Comparison of ENCODE assay signal across 23 cellular contexts in genomic region chr7:127322351-127322750, GRCh38.
DNase-seq lines count a peak whose midpoint lies in the region; ATAC-seq and TF ChIP-seq lines count a peak whose summit lies in the region.
"Had no signal": no experiment of that assay in that cellular context is flagged by ENCODE, and none has a peak within 500 bp of the region (broad histone marks: within the 10 kb centered on the region; RNA-seq: fewer than 3 reads in every experiment).

No MANE protein-coding gene starts in this region.

- H3K9me3 ChIP-seq in CD8-positive, alpha-beta memory T cell (ENCODE audit: low read length) = no peaks in the 10 kb centered on the region
- H3K9me3 ChIP-seq: BLaER1 treated with 17β-estradiol and CSF1 and Interleukin-3, amounts not matched to agents 10 nM and 100 nM; left ventricle myocardium inferior; sigmoid colon; SJSA1; suprapubic skin had no signal

- no peak for DNase-seq in activated T-cell treated with anti-CD3 and anti-CD28 coated beads, Interleukin-2, amount 50 U/mL, for 4 hours
- no peak for DNase-seq in activated T-cell treated with anti-CD3 and anti-CD28 coated beads, Interleukin-2, amount 50 U/mL, for 1 hour
- peak in 2 of 5 donors; percentile 16 to 44 for DNase-seq in CD8-positive, alpha-beta memory T cell
- peak; percentile 12 for DNase-seq in T-helper 22 cell (ENCODE audit: low read depth)
- no peak for DNase-seq in effector memory CD8-positive, alpha-beta T cell
- no peak for DNase-seq in MV-4-11 (lab: John Stamatoyannopoulos, UW)
- DNase-seq in progenitor cell of endocrine pancreas (ENCODE audit: low spot score, unreplicated experiment) = no peak
- DNase-seq: effector CD4-positive, alpha-beta T cell; foreskin melanocyte; hippocampal formation; left ventricle myocardium inferior; NCI-H1417 treated with DMSO at 0.1 percent for 48 hours; NCI-H2107; posterior cingulate gyrus; sigmoid colon; T-helper 9 cell had no signal

- CTCF ChIA-PET in CD8-positive, alpha-beta memory T cell (lab: Charles Lee) = interaction anchor here (2.3 to 3.2 kb wide), 2 partner anchors 26 to 125 kb away, joined by 7 to 18 read pairs; no protein-coding TSS in a partner anchor

- no peaks in the 10 kb centered on the region for H3K36me3 ChIP-seq in CD8-positive, alpha-beta memory T cell (ENCODE audit: insufficient read depth, low read length)
- H3K36me3 ChIP-seq: BLaER1 treated with 17β-estradiol and CSF1 and Interleukin-3, amounts not matched to agents 10 nM and 100 nM; left ventricle myocardium inferior; sigmoid colon; SJSA1; suprapubic skin had no signal

- H3K4me1 ChIP-seq in CD8-positive, alpha-beta memory T cell (ENCODE audit: insufficient read depth, low read length) = no peaks in the 10 kb centered on the region
- H3K4me1 ChIP-seq: left ventricle myocardium inferior, sigmoid colon, SJSA1, suprapubic skin had no signal

- no peaks in the 10 kb centered on the region for H3K9me3 Mint-ChIP-seq in activated T-cell treated with anti-CD3 and anti-CD28 coated beads, Interleukin-2, amount 50 U/mL, for 4 hours
- no peaks in the 10 kb centered on the region for H3K9me3 Mint-ChIP-seq in CD8-positive, alpha-beta memory T cell
- no peaks in the 10 kb centered on the region for H3K9me3 Mint-ChIP-seq in effector memory CD8-positive, alpha-beta T cell
- H3K9me3 Mint-ChIP-seq in progenitor cell of endocrine pancreas (ENCODE audit: low read depth) = no peaks in the 10 kb centered on the region
- H3K9me3 Mint-ChIP-seq: activated naive CD4-positive, alpha-beta T cell treated with anti-CD3 and anti-CD28 coated beads, Interleukin-2, amount 50 U/mL, for 24 hours; neural crest cell had no signal

- H3K27ac Mint-ChIP-seq in CD8-positive, alpha-beta memory T cell = peak overlapping the region in 7 of 8 donors; percentile 5 to 84 (median 58)
- no peak overlapping the region for H3K27ac Mint-ChIP-seq in effector memory CD8-positive, alpha-beta T cell
- H3K27ac Mint-ChIP-seq in progenitor cell of endocrine pancreas = no peak overlapping the region
- H3K27ac Mint-ChIP-seq: activated naive CD4-positive, alpha-beta T cell treated with anti-CD3 and anti-CD28 coated beads, Interleukin-2, amount 50 U/mL, for 24 hours had no signal

- no peak overlapping the region for H3K4me3 Mint-ChIP-seq in activated T-cell treated with anti-CD3 and anti-CD28 coated beads, Interleukin-2, amount 50 U/mL, for 4 hours
- peak overlapping the region in 5 of 7 donors; percentile 7 to 60 (median 28) for H3K4me3 Mint-ChIP-seq in CD8-positive, alpha-beta memory T cell
- no peak overlapping the region for H3K4me3 Mint-ChIP-seq in effector memory CD8-positive, alpha-beta T cell
- H3K4me3 Mint-ChIP-seq in progenitor cell of endocrine pancreas (ENCODE audit: low read depth) = no peak overlapping the region
- H3K4me3 Mint-ChIP-seq: activated naive CD4-positive, alpha-beta T cell treated with anti-CD3 and anti-CD28 coated beads, Interleukin-2, amount 50 U/mL, for 24 hours; neural crest cell had no signal

- H3K27me3 ChIP-seq in CD8-positive, alpha-beta memory T cell (ENCODE audit: insufficient read depth, low read length, poor library complexity, severe bottlenecking) = no peaks in the 10 kb centered on the region
- H3K27me3 ChIP-seq: BLaER1 treated with 17β-estradiol and CSF1 and Interleukin-3, amounts not matched to agents 10 nM and 100 nM; sigmoid colon; suprapubic skin had no signal

- H3K27me3 Mint-ChIP-seq in activated T-cell treated with anti-CD3 and anti-CD28 coated beads, Interleukin-2, amount 50 U/mL, for 4 hours (ENCODE audit: low read depth) = no peaks in the 10 kb centered on the region
- H3K27me3 Mint-ChIP-seq in CD8-positive, alpha-beta memory T cell = peaks cover 0 to 4% of the 10 kb centered on the region in 2 donors
- H3K27me3 Mint-ChIP-seq in effector memory CD8-positive, alpha-beta T cell = peaks cover 21 to 32% of the 10 kb centered on the region in 2 donors
- peaks cover 59% of the 10 kb centered on the region for H3K27me3 Mint-ChIP-seq in progenitor cell of endocrine pancreas

- no peaks in the 10 kb centered on the region for H3K36me3 Mint-ChIP-seq in activated T-cell treated with anti-CD3 and anti-CD28 coated beads, Interleukin-2, amount 50 U/mL, for 4 hours (ENCODE audit: insufficient read depth)
- no peaks in the 10 kb centered on the region for H3K36me3 Mint-ChIP-seq in CD8-positive, alpha-beta memory T cell
- no peaks in the 10 kb centered on the region for H3K36me3 Mint-ChIP-seq in effector memory CD8-positive, alpha-beta T cell (ENCODE audit: insufficient read depth)
- no peaks in the 10 kb centered on the region for H3K36me3 Mint-ChIP-seq in progenitor cell of endocrine pancreas (ENCODE audit: insufficient read depth)
- H3K36me3 Mint-ChIP-seq: activated naive CD4-positive, alpha-beta T cell treated with anti-CD3 and anti-CD28 coated beads, Interleukin-2, amount 50 U/mL, for 24 hours had no signal

- peak; percentile 70 to 79 for ATAC-seq in activated T-cell treated with anti-CD3 and anti-CD28 coated beads, Interleukin-2, amount 50 U/mL, for 4 hours
- peak; percentile 61 for ATAC-seq in effector memory CD8-positive, alpha-beta T cell (replicated peaks)
- ATAC-seq in GM18907 (IDR thresholded peaks at IDR 0.05; ENCODE audit: unreplicated experiment) = no peak

- H3K4me1 Mint-ChIP-seq in activated T-cell treated with anti-CD3 and anti-CD28 coated beads, Interleukin-2, amount 50 U/mL, for 4 hours (ENCODE audit: low read depth) = peaks cover 18% of the 10 kb centered on the region
- H3K4me1 Mint-ChIP-seq in CD8-positive, alpha-beta memory T cell = peaks cover 18 to 24% (median 23%) of the 10 kb centered on the region in 3 donors
- peaks cover 7 to 10% of the 10 kb centered on the region in 2 donors for H3K4me1 Mint-ChIP-seq in effector memory CD8-positive, alpha-beta T cell (ENCODE audit: low read depth in 2 of 2)
- H3K4me1 Mint-ChIP-seq in progenitor cell of endocrine pancreas (ENCODE audit: low read depth) = no peaks in the 10 kb centered on the region
- H3K4me1 Mint-ChIP-seq: neural crest cell had no signal

- H3K27ac ChIP-seq in CD8-positive, alpha-beta memory T cell (ENCODE audit: low read depth, low read length) = no peak overlapping the region
- H3K27ac ChIP-seq: BLaER1 treated with 17β-estradiol and CSF1 and Interleukin-3, amounts not matched to agents 10 nM and 100 nM; HL-60; left ventricle myocardium inferior; sigmoid colon; SJSA1; suprapubic skin had no signal

- TF ChIP-seq CTCF in progenitor cell of endocrine pancreas (IDR thresholded peaks at IDR 0.05; ENCODE audit: unreplicated experiment) = no peak

- POLR2A ChIA-PET in CD8-positive, alpha-beta memory T cell (lab: Charles Lee) = no interaction called here

- no peak overlapping the region for H3K4me3 ChIP-seq in CD8-positive, alpha-beta memory T cell (ENCODE audit: low read length)
- H3K4me3 ChIP-seq: BLaER1 treated with 17β-estradiol and CSF1 and Interleukin-3, amounts not matched to agents 10 nM and 100 nM; left ventricle myocardium inferior; sigmoid colon; SJSA1; suprapubic skin had no signal

Comparison
In these comparisons a context has a peak if more than half of its experiments do, and no peak if none do; other contexts are left out.
1. H3K4me3 Mint-ChIP-seq: peak in CD8-positive, alpha-beta memory T cell (5 of 7); none in activated T-cell treated with anti-CD3 and anti-CD28 coated beads, Interleukin-2, amount 50 U/mL, for 4 hours (single experiment), effector memory CD8-positive, alpha-beta T cell (0 of 2) and progenitor cell of endocrine pancreas (single experiment).
2. H3K27ac Mint-ChIP-seq: peak in CD8-positive, alpha-beta memory T cell (7 of 8); none in effector memory CD8-positive, alpha-beta T cell (0 of 2) and progenitor cell of endocrine pancreas (single experiment).